ENCODE assay signal across 8 cellular contexts in genomic region chr11:22193348-22194051, GRCh38. TPM values are rescaled to one million over a fixed set of nuclear protein-coding genes. Genes with fewer than 3 reads are reported as not detected.
DNase-seq lines count a peak whose midpoint lies in the region; ATAC-seq, FAIRE-seq and TF ChIP-seq lines count a peak whose summit lies in the region.

No MANE protein-coding gene starts in this region.

- H3K9me3 ChIP-seq in HUES48 (ENCODE audit: control insufficient read depth, insufficient read depth, low read length) (no peaks in the 10 kb centered on the region), keratinocyte (ENCODE audit: control insufficient read depth, low read depth, low read length) (no peaks in the 10 kb centered on the region), skeletal muscle satellite cell (replicated peaks; ENCODE audit: low read length) (no peaks in the 10 kb centered on the region), Caco-2 (no peaks in the 10 kb centered on the region)

- H3K9me3 Mint-ChIP-seq in Caco-2 (ENCODE audit: unreplicated experiment): no peaks in the 10 kb centered on the region

- peaks cover 22% of the 10 kb centered on the region; the same call in 1 of the 2 replicates for H3K4me1 ChIP-seq in HUES48 (ENCODE audit: control insufficient read depth, insufficient read depth, low read length)
- no peaks in the 10 kb centered on the region for H3K4me1 ChIP-seq in keratinocyte (ENCODE audit: control insufficient read depth, extremely low read depth, insufficient read depth, low read length)
- no peaks in the 10 kb centered on the region for H3K4me1 ChIP-seq in skeletal muscle satellite cell (ENCODE audit: control insufficient read depth, insufficient read depth, low read length)
- 0 out of 2 replicates have a peak, but pooled peaks cover 6% of the 10 kb centered on the region for H3K4me1 ChIP-seq in Caco-2

- BruUV-seq in Caco-2 (replicated peaks; lab: Mats Ljungman, UMichigan): no TSS peak

- POLR2A ChIA-PET in Caco-2 (lab: Charles Lee): no interaction called here

- peak; percentile 45 for ATAC-seq in GM19324 (IDR thresholded peaks at IDR 0.05; ENCODE audit: low FRiP score, unreplicated experiment)

- no peaks in the 10 kb centered on the region for H3K9me1 ChIP-seq in keratinocyte (ENCODE audit: control insufficient read depth, extremely low read depth, insufficient read depth, low read length)

- H3K4me3 Mint-ChIP-seq in Caco-2 (ENCODE audit: unreplicated experiment): no peak overlapping the region

- no peak overlapping the region for H3K27ac Mint-ChIP-seq in Caco-2 (ENCODE audit: unreplicated experiment)

- intact Hi-C loops in Caco-2 (cut with micrococcal nuclease; ENCODE audit: unreplicated experiment): no loop called here

- CTCF ChIA-PET in Caco-2 (lab: Charles Lee): no interaction called here

- H2AFZ ChIP-seq in keratinocyte (ENCODE audit: control insufficient read depth, low read length): no peak overlapping the region

- H3K36me3 ChIP-seq in HUES48 (ENCODE audit: control insufficient read depth, insufficient read depth, low read length) (no peaks in the 10 kb centered on the region), keratinocyte (ENCODE audit: control insufficient read depth in 2 of 2, extremely low read depth in 1 of 2, insufficient read depth in 2 of 2, low read length in 2 of 2) (no peaks in the 10 kb centered on the region), skeletal muscle satellite cell (ENCODE audit: insufficient read depth, low read length) (no peaks in the 10 kb centered on the region), Caco-2 (ENCODE audit: control insufficient read depth, insufficient read depth, low read length) (no peaks in the 10 kb centered on the region)

- peak overlapping the region; percentile 10 for H3K4me2 ChIP-seq in keratinocyte (ENCODE audit: control insufficient read depth, extremely low read depth, insufficient read depth, low read depth, low read length)
- H3K4me2 ChIP-seq in skeletal muscle satellite cell (ENCODE audit: low read length): peak overlapping the region; percentile 73

- H3K27ac ChIP-seq in HUES48 (ENCODE audit: low read depth, low read length) (peak overlapping the region; percentile 4), keratinocyte (ENCODE audit: control insufficient read depth, insufficient read depth, low read length) (no peak overlapping the region)

- peak overlapping the region; percentile 18; the same call in 1 of the 2 replicates for H3K9ac ChIP-seq in HUES48 (ENCODE audit: low read depth, low read length)
- no peak overlapping the region for H3K9ac ChIP-seq in keratinocyte (ENCODE audit: control insufficient read depth, extremely low read depth, insufficient read depth, low read length)
- H3K9ac ChIP-seq in skeletal muscle satellite cell (ENCODE audit: low read depth, low read length): no peak overlapping the region

- H3K4me3 ChIP-seq in HUES48 (ENCODE audit: low read depth, low read length): peak overlapping the region; percentile 95
- no peak overlapping the region for H3K4me3 ChIP-seq in keratinocyte (ENCODE audit: control insufficient read depth in 2 of 3, extremely low read depth in 1 of 3, insufficient read depth in 2 of 3, low read depth in 1 of 3, low read length in 3 of 3)
- peak overlapping the region; percentile 54 for H3K4me3 ChIP-seq in skeletal muscle satellite cell (ENCODE audit: low read length)
- H3K4me3 ChIP-seq in Caco-2 (ENCODE audit: low read depth, low read length): no peak overlapping the region

- H3K4me1 Mint-ChIP-seq in Caco-2 (ENCODE audit: low read depth, unreplicated experiment): no peaks in the 10 kb centered on the region

- H3K27me3 Mint-ChIP-seq in Caco-2 (ENCODE audit: insufficient read depth, unreplicated experiment): peaks cover 5% of the 10 kb centered on the region

- no peak for FAIRE-seq in keratinocyte (lab: Jason Lieb, UNC)

- H3K36me3 Mint-ChIP-seq in Caco-2 (ENCODE audit: insufficient read depth, unreplicated experiment): no peaks in the 10 kb centered on the region

- H3K27me3 ChIP-seq in HUES48 (ENCODE audit: control insufficient read depth, insufficient read depth, low read length): peaks cover 7% of the 10 kb centered on the region; the same call in 1 of the 2 replicates
- H3K27me3 ChIP-seq in keratinocyte (ENCODE audit: control insufficient read depth, extremely low read depth, insufficient read depth, low read length): peaks cover 19% of the 10 kb centered on the region
- peaks cover 19% of the 10 kb centered on the region for H3K27me3 ChIP-seq in skeletal muscle satellite cell (ENCODE audit: control insufficient read depth, insufficient read depth, low read length)
- no peaks in the 10 kb centered on the region for H3K27me3 ChIP-seq in Caco-2 (replicated peaks; ENCODE audit: control insufficient read depth, insufficient read depth, low read length)

- DNase-seq in COLO829 (ENCODE audit: low spot score): peak; percentile 15
- DNase-seq in astrocyte of the hippocampus (ENCODE audit: low read depth, low spot score): peak; percentile 48
- DNase-seq in keratinocyte (ENCODE audit: low read depth, low spot score): no peak
- no peak for DNase-seq in Caco-2
- no peak for DNase-seq in hepatic stellate cell (ENCODE audit: low spot score)

- H3K79me2 ChIP-seq in keratinocyte (ENCODE audit: control insufficient read depth, insufficient read depth, low read length): no peaks in the 10 kb centered on the region

- TF ChIP-seq CTCF in keratinocyte (optimal IDR thresholded peaks at IDR 0.05 in 1 of 3, IDR thresholded peaks at IDR 0.05 in 1 of 3, conservative IDR thresholded peaks at IDR 0.05 in 1 of 3; ENCODE audit: extremely low read depth in 1 of 3, insufficient read depth in 2 of 3, low read length in 3 of 3): no peak
- TF ChIP-seq CTCF in Caco-2 (IDR thresholded peaks at IDR 0.05; ENCODE audit: insufficient read depth in 1 of 2, low read depth in 1 of 2, low read length in 1 of 2, severe bottlenecking in 1 of 2, unreplicated experiment in 1 of 2): no peak

- dilution Hi-C loops in keratinocyte (cut with MboI; ENCODE audit: extremely low pct_ligation_motif_present, low sequenced_read_pairs): no loop called here

- H4K20me1 ChIP-seq in keratinocyte (ENCODE audit: control insufficient read depth, extremely low read depth, insufficient read depth, low read length): no peaks in the 10 kb centered on the region

RNA-seq across cellular contexts. Expression of gene ANO5, which starts 0.6 kb away (rescaled TPM):
- polyA plus RNA-seq in keratinocyte: 0.01 TPM in 1 of 3 replicates, not detected in the others
- polyA plus RNA-seq in keratinocyte (2011; ENCODE audit: low read depth): not detected
- polyA plus RNA-seq in keratinocyte (2011; cell fraction: cytosol; rRNA removed): not detected in 2 replicates
- polyA plus RNA-seq in keratinocyte (2011; cell fraction: nucleus; rRNA removed): 0.03 TPM in 1 of 2 replicates, not detected in the other
- not detected in 2 replicates for polyA plus RNA-seq in keratinocyte (2012; ENCODE audit: low replicate concordance)
- polyA minus RNA-seq in keratinocyte: not detected in 3 replicates
- polyA minus RNA-seq in keratinocyte (2011; cell fraction: cytosol; rRNA and poly(A)+ RNA removed): not detected
- 0.42 TPM in 1 of 2 replicates, not detected in the other for polyA minus RNA-seq in keratinocyte (2011; cell fraction: nucleus; rRNA and poly(A)+ RNA removed)
- not detected in 2 replicates for total RNA-seq in skeletal muscle satellite cell (2012; rRNA removed)
- total RNA-seq in Caco-2 (2022): not detected in 2 replicates

Comparison
In these comparisons a context has a peak if more than half of its experiments do, and no peak if none do; other contexts are left out.
1. DNase-seq: peak in COLO829 (single experiment) and astrocyte of the hippocampus (single experiment); none in keratinocyte (single experiment), Caco-2 (0 of 2) and hepatic stellate cell (single experiment).
2. H3K4me3 ChIP-seq: peak in HUES48 (single experiment) and skeletal muscle satellite cell (single experiment); none in keratinocyte (0 of 3) and Caco-2 (single experiment).